ENCODE assay signal across 23 cellular contexts in the genomic region with DNA sequence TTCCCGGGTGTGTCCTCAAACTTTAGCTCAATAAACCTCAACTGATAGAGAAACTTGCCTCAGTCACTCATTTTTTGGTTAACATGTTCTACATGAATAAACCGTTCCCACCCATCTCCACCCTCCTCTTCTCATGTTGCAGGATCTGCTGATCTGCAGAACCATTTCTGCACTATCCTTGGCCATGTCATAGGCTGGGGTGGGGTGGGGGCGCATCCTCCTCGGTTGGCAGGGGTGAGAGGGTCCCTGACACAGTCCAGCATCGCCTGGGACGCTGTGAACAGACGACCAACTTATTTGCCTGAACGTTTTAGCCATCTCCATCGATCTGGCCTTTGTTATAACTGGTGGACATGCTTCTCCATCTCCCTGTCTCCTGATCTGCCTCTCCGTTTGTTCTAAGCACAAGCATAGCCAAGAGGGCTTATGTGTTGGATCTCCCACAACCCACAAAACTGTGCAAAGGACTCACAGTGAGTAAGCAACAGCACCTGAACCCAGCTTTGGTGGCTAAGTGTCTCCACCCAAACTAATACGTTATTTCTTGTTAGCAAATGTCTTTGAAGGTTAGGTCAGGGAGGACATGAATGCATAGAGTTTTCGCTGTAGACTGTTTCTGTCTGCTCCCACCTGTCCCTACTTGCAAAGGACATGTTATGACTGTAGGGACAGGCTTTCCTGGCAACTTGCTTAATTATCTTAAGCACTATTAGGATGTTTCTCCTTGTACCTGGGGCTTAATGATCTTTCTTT. TPM values are rescaled to one million over a fixed set of nuclear protein-coding genes. Genes with fewer than 3 reads are reported as not detected.
A peak's percentile ranks its signal among the peaks of the same experiment; 100 is the strongest.
DNase-seq lines count a peak whose midpoint lies in the region; ATAC-seq and TF ChIP-seq lines count a peak whose summit lies in the region.
"Had no signal": no experiment of that assay in that cellular context is flagged by ENCODE, and none has a peak within 500 bp of the region (broad histone marks: within the 10 kb centered on the region; RNA-seq: fewer than 3 reads in every experiment).

No MANE protein-coding gene starts in this region.

- H3K36me3 ChIP-seq in mammary epithelial cell (ENCODE audit: insufficient read depth, low read length) (no peaks in the 10 kb centered on the region), breast epithelium (no peaks in the 10 kb centered on the region), endodermal cell (ENCODE audit: control insufficient read depth, insufficient read depth, low read length) (peaks cover 24% of the 10 kb centered on the region)
- H3K36me3 ChIP-seq: cardiac muscle cell, tibial artery, WERI-Rb-1 had no signal

- peaks cover 89% of the 10 kb centered on the region for H3K4me1 Mint-ChIP-seq in activated CD8-positive, alpha-beta T cell treated with anti-CD3 and anti-CD28 coated beads, Interleukin-2, amount 10 ng/mL, durations not matched to agents 7 days and 5 days (ENCODE audit: low read depth)
- H3K4me1 Mint-ChIP-seq in endodermal cell, result peaks cover 46% of the 10 kb centered on the region
- H3K4me1 Mint-ChIP-seq: IgD-negative memory B cell had no signal

- dilution Hi-C loops in mammary epithelial cell (cut with HindIII; ENCODE audit: low sequenced_read_pairs), result loop anchor here (5.0 kb wide), 1 partner anchor 51 kb away; no protein-coding TSS in a partner anchor

- H3K27me3 ChIP-seq in mammary epithelial cell (ENCODE audit: insufficient read depth, low read length) (no peaks in the 10 kb centered on the region), breast epithelium (no peaks in the 10 kb centered on the region), endodermal cell (ENCODE audit: control insufficient read depth, insufficient read depth, low read length, poor library complexity, severe bottlenecking) (no peaks in the 10 kb centered on the region)
- H3K27me3 ChIP-seq: cardiac muscle cell, tibial artery had no signal

- intact Hi-C loops in mammary epithelial cell (cut with micrococcal nuclease), result no loop called here
- intact Hi-C loops in breast epithelium (cut with DNase I; ENCODE audit: low total_unique reads), result no loop called here

- H3K9ac ChIP-seq in mammary epithelial cell (ENCODE audit: insufficient read depth, low read length) (no peak overlapping the region), endodermal cell (ENCODE audit: extremely low read depth, low read length, poor library complexity, severe bottlenecking) (no peak overlapping the region)

- H3K4me1 ChIP-seq in mammary epithelial cell (ENCODE audit: insufficient read depth, low read length) (peaks cover 5% of the 10 kb centered on the region), breast epithelium (no peaks in the 10 kb centered on the region), endodermal cell (ENCODE audit: control insufficient read depth, insufficient read depth, low read length) (peaks cover 11% of the 10 kb centered on the region)
- H3K4me1 ChIP-seq: tibial artery had no signal

- H3K79me2 ChIP-seq in mammary epithelial cell (ENCODE audit: insufficient read depth, low read length), result no peaks in the 10 kb centered on the region

- CTCF ChIA-PET in mammary epithelial cell (lab: Charles Lee; ENCODE audit: low non-redundant PET), result no interaction called here
- CTCF ChIA-PET in activated CD8-positive, alpha-beta T cell treated with anti-CD3 and anti-CD28 coated beads, Interleukin-2, amount 10 ng/mL, durations not matched to agents 7 days and 5 days (lab: Charles Lee), result interaction anchor here (0.7 to 2.9 kb wide), 6 partner anchors 9 to 82 kb away, joined by 3 to 17 read pairs (median 4); partner anchors contain the start of gene PRKCQ

- peak; percentile 45 for DNase-seq in mammary epithelial cell
- DNase-seq in breast epithelium (ENCODE audit: low spot score in 2 of 2), result no peak
- DNase-seq in activated CD8-positive, alpha-beta T cell treated with anti-CD3 and anti-CD28 coated beads, Interleukin-2, amount 10 ng/mL, durations not matched to agents 7 days and 5 days, result peak; percentile 19
- DNase-seq in endodermal cell, result no peak
- DNase-seq in NCI-H226, result no peak
- DNase-seq: cortex of kidney; glutamatergic neuron; NCI-H1105; NCI-H2029 treated with DMSO at 0.1 percent for 48 hours; NCI-H2227 treated with DMSO at 0.1 percent for 48 hours; NCI-H82; stimulated activated CD4-positive, alpha-beta T cell treated with anti-CD3 and anti-CD28 coated beads, Interleukin-4, amount 100 ng/mL, for 4 hours; stimulated activated naive CD8-positive, alpha-beta T cell treated with anti-CD3 and anti-CD28 coated beads, Interleukin-15, Interleukin-2, amounts not matched to agents 100 U/mL and 50 U/mL, for 24 hours; tibial artery; WERI-Rb-1 had no signal

- peak overlapping the region; percentile 98 for H3K27ac Mint-ChIP-seq in activated CD8-positive, alpha-beta T cell treated with anti-CD3 and anti-CD28 coated beads, Interleukin-2, amount 10 ng/mL, durations not matched to agents 7 days and 5 days
- peak overlapping the region; percentile 89 for H3K27ac Mint-ChIP-seq in endodermal cell
- H3K27ac Mint-ChIP-seq: progenitor cell of endocrine pancreas had no signal

- H3K27ac ChIP-seq in mammary epithelial cell (ENCODE audit: insufficient read depth, low read depth, low read length) (no peak overlapping the region), breast epithelium (no peak overlapping the region), endodermal cell (ENCODE audit: low read depth, low read length) (no peak overlapping the region)
- H3K27ac ChIP-seq: cardiac muscle cell, RWPE1, tibial artery, WERI-Rb-1 had no signal

- H3K27me3 Mint-ChIP-seq in activated CD8-positive, alpha-beta T cell treated with anti-CD3 and anti-CD28 coated beads, Interleukin-2, amount 10 ng/mL, durations not matched to agents 7 days and 5 days (ENCODE audit: low read depth), result no peaks in the 10 kb centered on the region
- peaks cover 3% of the 10 kb centered on the region for H3K27me3 Mint-ChIP-seq in endodermal cell (ENCODE audit: insufficient read depth)

- H3K4me2 ChIP-seq in mammary epithelial cell (ENCODE audit: insufficient read depth, low read depth, low read length), result peak overlapping the region; percentile 9

- no peak for ATAC-seq in activated CD8-positive, alpha-beta T cell treated with anti-CD3 and anti-CD28 coated beads, Interleukin-2, amount 10 ng/mL, durations not matched to agents 7 days and 5 days
- ATAC-seq in HG03159 (IDR thresholded peaks at IDR 0.05; ENCODE audit: unreplicated experiment) (no peak), HG03108 (IDR thresholded peaks at IDR 0.05; ENCODE audit: unreplicated experiment) (no peak)
- ATAC-seq: sciatic nerve; stimulated activated naive CD8-positive, alpha-beta T cell treated with anti-CD3 and anti-CD28 coated beads, Interleukin-15, Interleukin-2, amounts not matched to agents 100 U/mL and 50 U/mL, for 24 hours had no signal

- TF ChIP-seq CTCF in mammary epithelial cell (conservative IDR thresholded peaks at IDR 0.05 in 1 of 2, IDR thresholded peaks at IDR 0.05 in 1 of 2; ENCODE audit: extremely low read depth in 1 of 2, insufficient read depth in 1 of 2, low read depth in 1 of 2, low read length in 2 of 2) (no peak), breast epithelium (IDR thresholded peaks at IDR 0.05) (no peak), endodermal cell (conservative IDR thresholded peaks at IDR 0.05) (no peak)

- H2AFZ ChIP-seq in mammary epithelial cell (ENCODE audit: low read depth, low read length), result no peak overlapping the region

- no peak overlapping the region for H3K4me3 ChIP-seq in mammary epithelial cell (replicated peaks in 1 of 3; ENCODE audit: insufficient read depth in 1 of 3, low read depth in 2 of 3, low read length in 3 of 3)
- H3K4me3 ChIP-seq in breast epithelium, result no peak overlapping the region
- no peak overlapping the region for H3K4me3 ChIP-seq in endodermal cell (ENCODE audit: low read length)
- H3K4me3 ChIP-seq: cardiac muscle cell, tibial artery had no signal

- 73% methylated on average over 12 of the region's 12 CpGs for WGBS in mammary epithelial cell (ENCODE audit: low coverage, missing lambda C conversion rate)
- WGBS in endodermal cell (ENCODE audit: insufficient coverage in 1 of 2, insufficient read length in 1 of 2), 2 experiments, result 91 to 92% methylated on average over 10 to 12 of the region's 12 CpGs

- BruUV-seq in mammary epithelial cell (replicated peaks; lab: Mats Ljungman, UMichigan), result no TSS peak

- no peak overlapping the region for H3K4me3 Mint-ChIP-seq in activated CD8-positive, alpha-beta T cell treated with anti-CD3 and anti-CD28 coated beads, Interleukin-2, amount 10 ng/mL, durations not matched to agents 7 days and 5 days
- H3K4me3 Mint-ChIP-seq in endodermal cell, result no peak overlapping the region
- H3K4me3 Mint-ChIP-seq: CD14-positive monocyte had no signal

- POLR2A ChIA-PET in activated CD8-positive, alpha-beta T cell treated with anti-CD3 and anti-CD28 coated beads, Interleukin-2, amount 10 ng/mL, durations not matched to agents 7 days and 5 days (lab: Charles Lee), result interaction anchor here (4.6 to 4.7 kb wide), 2 partner anchors 14 to 51 kb away, joined by 49 to 101 read pairs; partner anchors contain the start of gene PRKCQ

- in situ Hi-C loops in mammary epithelial cell (cut with MboI; ENCODE audit: low sequenced_read_pairs in 2 of 2), result no loop called here

- no peaks in the 10 kb centered on the region for H3K9me3 Mint-ChIP-seq in activated CD8-positive, alpha-beta T cell treated with anti-CD3 and anti-CD28 coated beads, Interleukin-2, amount 10 ng/mL, durations not matched to agents 7 days and 5 days (ENCODE audit: insufficient read depth)
- H3K9me3 Mint-ChIP-seq in endodermal cell, result no peaks in the 10 kb centered on the region
- H3K9me3 Mint-ChIP-seq: CD14-positive monocyte, IgD-negative memory B cell had no signal

- H3K36me3 Mint-ChIP-seq in activated CD8-positive, alpha-beta T cell treated with anti-CD3 and anti-CD28 coated beads, Interleukin-2, amount 10 ng/mL, durations not matched to agents 7 days and 5 days (ENCODE audit: low read depth), result peaks cover 75% of the 10 kb centered on the region
- H3K36me3 Mint-ChIP-seq in endodermal cell (ENCODE audit: low read depth), result peaks cover 8% of the 10 kb centered on the region
- H3K36me3 Mint-ChIP-seq: CD14-positive monocyte, IgD-negative memory B cell had no signal

- no peak for TF ChIP-seq POLR2A in breast epithelium (IDR thresholded peaks at IDR 0.05)

- H4K20me1 ChIP-seq in mammary epithelial cell (ENCODE audit: insufficient read depth, low read length), result no peaks in the 10 kb centered on the region

- no peaks in the 10 kb centered on the region for H3K9me3 ChIP-seq in mammary epithelial cell (replicated peaks; ENCODE audit: insufficient read depth, low read length)
- no peaks in the 10 kb centered on the region for H3K9me3 ChIP-seq in breast epithelium
- H3K9me3 ChIP-seq in endodermal cell (ENCODE audit: control insufficient read depth, low read length), result no peaks in the 10 kb centered on the region
- H3K9me3 ChIP-seq: tibial artery had no signal

RNA-seq across cellular contexts. Expression of gene PRKCQ, which starts 51.7 kb away (rescaled TPM):
- total RNA-seq in mammary epithelial cell (1 to 10 TPM; 5.3 to 9.5 TPM), breast epithelium (1 to 10 TPM in 1 of 3 donors, under 1 TPM in 2; 0.64 to 1.8 (median 0.98) TPM), endodermal cell (10 to 100 TPM; 24.3 to 29.1 TPM)
- polyA plus RNA-seq in mammary epithelial cell, result 8.2 TPM
- polyA minus RNA-seq in mammary epithelial cell, result 11.5 TPM
- total RNA-seq in activated CD8-positive, alpha-beta T cell treated with anti-CD3 and anti-CD28 coated beads, Interleukin-2, amount 10 ng/mL, durations not matched to agents 7 days and 5 days, result 10 to 100 TPM; 60.1 to 60.9 TPM
- 6.1 TPM for polyA plus RNA-seq in endodermal cell (2013, experiment 1 of 2)
- 6.2 TPM for polyA plus RNA-seq in endodermal cell (2013, experiment 2 of 2)

Comparison
In these comparisons a context has a peak if more than half of its experiments do, and no peak if none do; other contexts are left out.
1. DNase-seq: peak in mammary epithelial cell (single experiment) and activated CD8-positive, alpha-beta T cell treated with anti-CD3 and anti-CD28 coated beads, Interleukin-2, amount 10 ng/mL, durations not matched to agents 7 days and 5 days (single experiment); none in breast epithelium (0 of 2), endodermal cell (single experiment) and NCI-H226 (single experiment).